Comparison of ENCODE assay signal across 1 cellular context in genomic region chrX:108947205-108947604, GRCh38.
TF ChIP-seq lines count a peak whose summit lies in the region.

No MANE protein-coding gene starts in this region.

TF ChIP-seq in GM23338, 12 proteins besides CTCF, POLR2A, EP300 and RAD21:
- no peak for TF ChIP-seq ZNF462 (CRISPR knock-in tag; IDR thresholded peaks at IDR 0.05)
- TF ChIP-seq EZH2phosphoT487 (IDR thresholded peaks at IDR 0.05; ENCODE audit: unreplicated experiment), result no peak
- no peak for TF ChIP-seq CREB1 (CRISPR knock-in tag; IDR thresholded peaks at IDR 0.05; ENCODE audit: low read depth)
- TF ChIP-seq ZNF331 (CRISPR knock-in tag; IDR thresholded peaks at IDR 0.05; ENCODE audit: low read depth), result no peak
- TF ChIP-seq REST (IDR thresholded peaks at IDR 0.05; ENCODE audit: unreplicated experiment), result no peak
- no peak for TF ChIP-seq EZH2 (IDR thresholded peaks at IDR 0.05; ENCODE audit: low read depth, unreplicated experiment)
- no peak for TF ChIP-seq ZNF114 (CRISPR knock-in tag; IDR thresholded peaks at IDR 0.05)
- no peak for TF ChIP-seq ETS1 (IDR thresholded peaks at IDR 0.05)
- TF ChIP-seq POLR2AphosphoS5 (IDR thresholded peaks at IDR 0.05; ENCODE audit: low read depth), result no peak
- no peak for TF ChIP-seq NANOG (IDR thresholded peaks at IDR 0.05; ENCODE audit: borderline replicate concordance)
- TF ChIP-seq STAT1 (IDR thresholded peaks at IDR 0.05; ENCODE audit: unreplicated experiment), result no peak
